In the genomic region with DNA sequence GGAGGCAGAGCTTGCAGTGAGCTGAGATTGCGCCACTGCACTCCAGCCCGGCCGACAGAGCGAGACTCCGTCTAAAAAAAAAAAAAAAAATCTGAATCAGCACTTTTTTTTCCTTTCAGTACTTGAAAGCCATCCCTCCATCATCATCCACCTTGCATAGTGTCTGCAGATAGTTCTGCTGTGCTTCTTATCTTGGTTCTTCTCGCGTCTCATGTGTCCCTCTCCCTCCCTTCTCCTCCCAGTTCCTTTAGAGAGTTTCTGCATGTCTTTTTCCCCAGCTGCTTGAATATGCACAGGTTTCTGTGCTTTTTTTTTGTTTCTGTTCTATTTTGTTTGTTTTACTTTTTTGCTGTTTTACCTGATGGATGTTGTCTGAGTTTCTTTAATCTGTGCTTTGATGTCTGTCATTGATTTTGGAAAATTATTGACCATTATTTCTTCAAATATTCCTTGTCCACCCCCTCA, we compare ENCODE assay signal across 19 cellular contexts.
"Had no signal": no experiment of that assay in that cellular context is flagged by ENCODE, and none has a peak within 500 bp of the region (broad histone marks: within the 10 kb centered on the region; RNA-seq: fewer than 3 reads in every experiment).

No MANE protein-coding gene starts in this region.

- FAIRE-seq: endometrium, keratinocyte had no signal

- H3K9ac ChIP-seq: parathyroid adenoma had no signal

- H3K79me2 ChIP-seq: parathyroid adenoma had no signal

- H2AFZ ChIP-seq: parathyroid adenoma had no signal

- H3K4me1 ChIP-seq: parathyroid adenoma had no signal

- ATAC-seq: activated CD4-positive, CD25-positive, alpha-beta regulatory T cell treated with anti-CD3 and anti-CD28 coated beads, Interleukin-2, amount 50 U/mL, for 24 hours; foreskin keratinocyte; left colon; right cardiac atrium; stimulated activated naive CD8-positive, alpha-beta T cell treated with anti-CD3 and anti-CD28 coated beads, Interleukin-15, Interleukin-2, amounts not matched to agents 100 U/mL and 50 U/mL, for 24 hours had no signal

- H3K36me3 ChIP-seq: upper lobe of left lung had no signal

- H3K9me3 ChIP-seq: upper lobe of left lung had no signal

- DNase-seq: activated CD4-positive, alpha-beta memory T cell treated with anti-CD3 and anti-CD28 coated beads, Interleukin-2, amount 10 ng/mL, durations not matched to agents 7 days and 5 days; activated CD4-positive, alpha-beta T cell treated with anti-CD3 and anti-CD28 coated beads, Interleukin-2, amount 10 ng/mL, durations not matched to agents 24 days and 14 days; activated effector memory CD4-positive, alpha-beta T cell treated with anti-CD3 and anti-CD28 coated beads, Interleukin-2, amount 50 U/mL, for 16 hours; activated naive CD4-positive, alpha-beta T cell treated with anti-CD3 and anti-CD28 coated beads, Interleukin-2, amount 50 U/mL, for 16 hours; caudate nucleus; effector CD4-positive, alpha-beta T cell; foreskin keratinocyte; left colon; nucleus accumbens; stimulated activated CD4-positive, alpha-beta T cell treated with anti-CD3 and anti-CD28 coated beads, Interleukin-12 subunit alpha, Interleukin-12 subunit beta, amount 100 ng/mL, for 4 hours; stimulated activated CD4-positive, alpha-beta T cell treated with anti-CD3 and anti-CD28 coated beads, Interleukin-4, amount 100 ng/mL, for 4 hours; stimulated activated naive CD8-positive, alpha-beta T cell treated with anti-CD3 and anti-CD28 coated beads, Interleukin-15, Interleukin-2, amounts not matched to agents 100 U/mL and 50 U/mL, for 24 hours; T-helper 9 cell; upper lobe of left lung had no signal

- H3K27ac ChIP-seq: foreskin keratinocyte, parathyroid adenoma, upper lobe of left lung had no signal

- H3K4me3 ChIP-seq: upper lobe of left lung had no signal
